In genomic region chr22:42294034-42294985, GRCh38 we compare ENCODE assay signal across 9 cellular contexts. TPM values are rescaled to one million over a fixed set of nuclear protein-coding genes. Genes with fewer than 3 reads are reported as not detected.
DNase-seq lines count a peak whose midpoint lies in the region; ATAC-seq and TF ChIP-seq lines count a peak whose summit lies in the region.
"Had no signal": no experiment of that assay in that cellular context is flagged by ENCODE, and none has a peak within 500 bp of the region (broad histone marks: within the 10 kb centered on the region; RNA-seq: fewer than 3 reads in every experiment).

No MANE protein-coding gene starts in this region.

- CTCF ChIA-PET in CD8-positive, alpha-beta T cell (lab: Charles Lee) = no interaction called here
- CTCF ChIA-PET in activated CD4-positive, alpha-beta memory T cell treated with anti-CD3 and anti-CD28 coated beads for 36 hours (lab: Charles Lee) = interaction anchor here (1.1 kb wide), 1 partner anchor 201 kb away, joined by 3 read pairs; no protein-coding TSS in a partner anchor

- H3K27me3 Mint-ChIP-seq in CD8-positive, alpha-beta T cell (ENCODE audit: low read depth) = no peaks in the 10 kb centered on the region
- H3K27me3 Mint-ChIP-seq in activated CD4-positive, alpha-beta memory T cell treated with anti-CD3 and anti-CD28 coated beads for 36 hours = no peaks in the 10 kb centered on the region

- H3K4me2 ChIP-seq in hepatocyte = no peak overlapping the region

- no peak for TF ChIP-seq CTCF in CD8-positive, alpha-beta T cell (IDR thresholded peaks at IDR 0.05)
- no peak for TF ChIP-seq CTCF in hepatocyte (IDR thresholded peaks at IDR 0.05; ENCODE audit: poor library complexity)

- H3K4me3 ChIP-seq in CD8-positive, alpha-beta T cell (ENCODE audit: low read depth, low read length) = no peak overlapping the region
- H3K4me3 ChIP-seq in hepatocyte = no peak overlapping the region

- peak in 4 of 7 experiments; percentile 23 to 66 (median 36) for DNase-seq in CD8-positive, alpha-beta T cell
- DNase-seq in HuH-7.5 (ENCODE audit: low spot score) (peak; percentile 71), hepatocyte (ENCODE audit: low spot score) (peak; percentile 84), SW480 (ENCODE audit: low spot score) (no peak), pons (ENCODE audit: low spot score) (no peak)
- DNase-seq in activated CD4-positive, alpha-beta memory T cell treated with anti-CD3 and anti-CD28 coated beads for 36 hours = peak; percentile 38

- H3K36me3 ChIP-seq in CD8-positive, alpha-beta T cell (ENCODE audit: insufficient read depth, low read length) = no peaks in the 10 kb centered on the region
- no peaks in the 10 kb centered on the region for H3K36me3 ChIP-seq in hepatocyte (replicated peaks; ENCODE audit: insufficient read depth, low read depth)

- H2AFZ ChIP-seq in hepatocyte = no peak overlapping the region

- no peaks in the 10 kb centered on the region for H3K36me3 Mint-ChIP-seq in CD8-positive, alpha-beta T cell
- H3K36me3 Mint-ChIP-seq in activated CD4-positive, alpha-beta memory T cell treated with anti-CD3 and anti-CD28 coated beads for 36 hours = no peaks in the 10 kb centered on the region

- H3K9me3 Mint-ChIP-seq in CD8-positive, alpha-beta T cell = no peaks in the 10 kb centered on the region
- no peaks in the 10 kb centered on the region for H3K9me3 Mint-ChIP-seq in activated CD4-positive, alpha-beta memory T cell treated with anti-CD3 and anti-CD28 coated beads for 36 hours
- H3K9me3 Mint-ChIP-seq: dendritic cell treated with granulocyte-macrophage colony-stimulating factor and Interleukin-4, amounts not matched to agents 40 ng/mL and 50 ng/mL, for 4 days had no signal

- peak overlapping the region; percentile 8 for H3K27ac Mint-ChIP-seq in CD8-positive, alpha-beta T cell
- no peak overlapping the region for H3K27ac Mint-ChIP-seq in activated CD4-positive, alpha-beta memory T cell treated with anti-CD3 and anti-CD28 coated beads for 36 hours
- H3K27ac Mint-ChIP-seq: dendritic cell treated with granulocyte-macrophage colony-stimulating factor and Interleukin-4, amounts not matched to agents 40 ng/mL and 50 ng/mL, for 4 days had no signal

- no peaks in the 10 kb centered on the region for H3K79me2 ChIP-seq in hepatocyte

- H3K9me3 ChIP-seq in CD8-positive, alpha-beta T cell (ENCODE audit: low read length) = no peaks in the 10 kb centered on the region
- no peaks in the 10 kb centered on the region for H3K9me3 ChIP-seq in hepatocyte (ENCODE audit: low read depth)

- H3K9me2 ChIP-seq in hepatocyte (replicated peaks; ENCODE audit: insufficient read depth) = no peaks in the 10 kb centered on the region

- H3K4me3 Mint-ChIP-seq in CD8-positive, alpha-beta T cell = no peak overlapping the region
- H3K4me3 Mint-ChIP-seq in activated CD4-positive, alpha-beta memory T cell treated with anti-CD3 and anti-CD28 coated beads for 36 hours = no peak overlapping the region
- H3K4me3 Mint-ChIP-seq: dendritic cell treated with granulocyte-macrophage colony-stimulating factor and Interleukin-4, amounts not matched to agents 40 ng/mL and 50 ng/mL, for 4 days had no signal

- POLR2A ChIA-PET in CD8-positive, alpha-beta T cell (lab: Charles Lee) = no interaction called here
- POLR2A ChIA-PET in activated CD4-positive, alpha-beta memory T cell treated with anti-CD3 and anti-CD28 coated beads for 36 hours (lab: Charles Lee) = no interaction called here

- H3K27me3 ChIP-seq in CD8-positive, alpha-beta T cell (ENCODE audit: insufficient read depth, low read length) = no peaks in the 10 kb centered on the region
- no peaks in the 10 kb centered on the region for H3K27me3 ChIP-seq in hepatocyte

- peaks cover 47% of the 10 kb centered on the region for H3K4me1 ChIP-seq in CD8-positive, alpha-beta T cell (ENCODE audit: insufficient read depth, low read length)
- peaks cover 1% of the 10 kb centered on the region for H3K4me1 ChIP-seq in hepatocyte (ENCODE audit: insufficient read depth)

- H4K20me1 ChIP-seq in hepatocyte (ENCODE audit: insufficient read depth, poor library complexity, severe bottlenecking) = no peaks in the 10 kb centered on the region

- ATAC-seq in CD8-positive, alpha-beta T cell = peak; percentile 67
- no peak for ATAC-seq in GM18870 (IDR thresholded peaks at IDR 0.05; ENCODE audit: unreplicated experiment)
- no peak for ATAC-seq in HG02642 (IDR thresholded peaks at IDR 0.05; ENCODE audit: poor library complexity, unreplicated experiment)

- WGBS in hepatocyte (ENCODE audit: low lambda C conversion rate, missing lambda C conversion rate) = 45% methylated on average over 21 of the region's 22 CpGs

- H3K4me1 Mint-ChIP-seq in CD8-positive, alpha-beta T cell (ENCODE audit: low read depth) = peaks cover 47% of the 10 kb centered on the region
- H3K4me1 Mint-ChIP-seq in activated CD4-positive, alpha-beta memory T cell treated with anti-CD3 and anti-CD28 coated beads for 36 hours (ENCODE audit: low read depth) = peaks cover 43% of the 10 kb centered on the region

- intact Hi-C loops in CD8-positive, alpha-beta T cell (cut with DNase I, micrococcal nuclease) = no loop called here
- intact Hi-C loops in activated CD4-positive, alpha-beta memory T cell treated with anti-CD3 and anti-CD28 coated beads for 36 hours (cut with micrococcal nuclease) = no loop called here

- no peak overlapping the region for H3K27ac ChIP-seq in CD8-positive, alpha-beta T cell (ENCODE audit: low read depth, low read length)
- H3K27ac ChIP-seq in hepatocyte = no peak overlapping the region

RNA-seq across cellular contexts. Expression of gene TCF20, which starts 23.9 kb away (rescaled TPM):
- 10 to 100 TPM; 50.7 to 60.6 TPM for total RNA-seq in CD8-positive, alpha-beta T cell
- 10 to 100 TPM; 69.6 to 71.6 TPM for total RNA-seq in activated CD4-positive, alpha-beta memory T cell treated with anti-CD3 and anti-CD28 coated beads for 36 hours
- 31.1 and 34.3 TPM in 2 replicates for total RNA-seq in hepatocyte
- polyA plus RNA-seq in hepatocyte = 5.0 and 5.9 TPM in 2 replicates

Comparison
In these comparisons a context has a peak if more than half of its experiments do, and no peak if none do; other contexts are left out.
1. DNase-seq: peak in CD8-positive, alpha-beta T cell (4 of 7), HuH-7.5 (single experiment), activated CD4-positive, alpha-beta memory T cell treated with anti-CD3 and anti-CD28 coated beads for 36 hours (single experiment) and hepatocyte (single experiment); none in SW480 (single experiment) and pons (single experiment).